14 cellular contexts compared by ENCODE assay signal in the genomic region with DNA sequence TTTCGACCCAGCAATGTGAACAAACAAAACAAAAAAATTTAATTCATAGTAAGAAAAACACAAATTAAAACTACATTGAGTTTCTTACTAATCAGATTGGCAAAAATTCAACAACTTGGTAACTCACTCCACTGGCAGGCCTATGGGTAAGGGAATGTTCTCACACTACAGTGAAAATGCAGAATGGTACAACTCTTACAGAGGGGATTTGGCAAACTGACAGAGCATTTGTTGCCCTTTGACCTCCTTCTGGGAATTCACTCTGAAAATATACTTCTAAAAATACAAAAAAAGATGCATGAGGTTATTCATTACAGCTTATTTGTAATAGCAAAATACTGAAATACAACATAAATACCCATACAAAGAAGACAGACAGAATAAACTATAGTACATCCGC. TPM values are rescaled to one million over a fixed set of nuclear protein-coding genes. Genes with fewer than 3 reads are reported as not detected.
"Had no signal": no experiment of that assay in that cellular context is flagged by ENCODE, and none has a peak within 500 bp of the region (broad histone marks: within the 10 kb centered on the region; RNA-seq: fewer than 3 reads in every experiment).

No MANE protein-coding gene starts in this region.

- H3K27me3 ChIP-seq: cardiac muscle cell, testis, upper lobe of right lung had no signal

- H3K27ac ChIP-seq: cardiac muscle cell, coronary artery, psoas muscle, testis, upper lobe of right lung, VCaP had no signal

- ATAC-seq: activated T-cell treated with anti-CD3 and anti-CD28 coated beads, Interleukin-2, amount 50 U/mL, for 72 hours; mucosa of descending colon; upper lobe of right lung had no signal

- H3K4me1 ChIP-seq: psoas muscle, testis, upper lobe of right lung had no signal

- H3K4me3 ChIP-seq: cardiac muscle cell, coronary artery, mucosa of descending colon, psoas muscle, testis, upper lobe of right lung had no signal

- DNase-seq: activated naive CD8-positive, alpha-beta T cell treated with anti-CD3 and anti-CD28 coated beads for 36 hours; aorta; natural killer cell; psoas muscle; stimulated activated CD4-positive, alpha-beta T cell treated with anti-CD3 and anti-CD28 coated beads, Interleukin-4, amount 100 ng/mL, for 1 hour; T1000; testis; upper lobe of right lung had no signal

- H3K9me3 ChIP-seq: mucosa of descending colon, psoas muscle, testis, upper lobe of right lung had no signal

- H3K36me3 ChIP-seq: cardiac muscle cell, upper lobe of right lung had no signal

RNA-seq across cellular contexts. Expression of a gene that starts 32.8 kb away (rescaled TPM):
- total RNA-seq: lung microvascular endothelial cell had no signal
